Comparison of ENCODE assay signal across 8 cellular contexts in genomic region chr16:74296465-74297295, GRCh38. TPM values are rescaled to one million over a fixed set of nuclear protein-coding genes. Genes with fewer than 3 reads are reported as not detected.
DNase-seq lines count a peak whose midpoint lies in the region; ATAC-seq and TF ChIP-seq lines count a peak whose summit lies in the region.

TSS of gene PSMD7 (plus strand) at chr16:74296814. CDS start at chr16:74296915, 101 bp downstream.

- H3K4me3 ChIP-seq in AG04449 (ENCODE audit: low read depth, low read length) (peak within 1 kb of the TSS; percentile 98), WI38 (ENCODE audit: low read depth, low read length) (peak within 1 kb of the TSS; percentile 72), mammary epithelial cell (replicated peaks in 1 of 3; ENCODE audit: insufficient read depth in 1 of 3, low read depth in 2 of 3, low read length in 3 of 3) (peak within 1 kb of the TSS; percentile 71 to 91 (median 78)), iPS-20b (ENCODE audit: low read length) (peak within 1 kb of the TSS; percentile 96), skin epidermis (peak within 1 kb of the TSS; percentile 64 to 99 (median 81))

- TSS peak; percentile 41 for BruUV-seq in mammary epithelial cell (replicated peaks; lab: Mats Ljungman, UMichigan)

- H3K36me3 ChIP-seq in mammary epithelial cell (ENCODE audit: insufficient read depth, low read length) (peaks cover 22% of the 10 kb centered on the region), iPS-20b (ENCODE audit: insufficient read depth, low read depth, low read length) (peaks cover 37% of the 10 kb centered on the region)

- 3% methylated on average over 12 of the region's 71 CpGs for WGBS in mammary epithelial cell (ENCODE audit: low coverage, missing lambda C conversion rate)

- H3K9ac ChIP-seq in mammary epithelial cell (ENCODE audit: insufficient read depth, low read length) (peak within 1 kb of the TSS; percentile 94), iPS-20b (ENCODE audit: low read depth, low read length) (peak within 1 kb of the TSS; percentile 96)

- intact Hi-C loops in mammary epithelial cell (cut with micrococcal nuclease), result no loop called here

- H3K27me3 ChIP-seq in mammary epithelial cell (ENCODE audit: insufficient read depth, low read length) (no peaks in the 10 kb centered on the region), iPS-20b (ENCODE audit: insufficient read depth, low read length) (peaks cover 10% of the 10 kb centered on the region; the same call in 1 of the 2 replicates)

- peaks cover 49% of the 10 kb centered on the region for H3K79me2 ChIP-seq in mammary epithelial cell (ENCODE audit: insufficient read depth, low read length)

- H3K27ac ChIP-seq in mammary epithelial cell (ENCODE audit: insufficient read depth, low read depth, low read length) (peak within 1 kb of the TSS; percentile 77), iPS-20b (ENCODE audit: low read length) (peak within 1 kb of the TSS; percentile 95), skin epidermis (peak within 1 kb of the TSS; percentile 87 to 99 (median 95))

- ATAC-seq in GM18873 (IDR thresholded peaks at IDR 0.05; ENCODE audit: low FRiP score, unreplicated experiment) (peak; percentile 85), HG03135 (IDR thresholded peaks at IDR 0.05; ENCODE audit: unreplicated experiment) (peak; percentile 88)

- CTCF ChIA-PET in AG04449 (lab: Yijun Ruan, JAX), result interaction anchor here (0.8 to 1.4 kb wide), 4 partner anchors 10 to 21 kb away, joined by 3 to 11 read pairs (median 3); no protein-coding TSS in a partner anchor
- CTCF ChIA-PET in mammary epithelial cell (lab: Charles Lee; ENCODE audit: low non-redundant PET), result no interaction called here

- H4K20me1 ChIP-seq in mammary epithelial cell (ENCODE audit: insufficient read depth, low read length), result no peaks in the 10 kb centered on the region

- DNase-seq in AG04449 (ENCODE audit: low read depth, low spot score) (peak; percentile 17), NCI-H2227 (lab: John Stamatoyannopoulos, UW; ENCODE audit: unreplicated experiment) (peak; percentile 91), mammary epithelial cell (peak; percentile 89)

- peak within 1 kb of the TSS; percentile 90 for H3K4me2 ChIP-seq in mammary epithelial cell (ENCODE audit: insufficient read depth, low read depth, low read length)

- POLR2A ChIA-PET in AG04449 (lab: Yijun Ruan, JAX), result no interaction called here

- H2AFZ ChIP-seq in mammary epithelial cell (ENCODE audit: low read depth, low read length), result peak within 1 kb of the TSS; percentile 81

- H3K9me3 ChIP-seq in mammary epithelial cell (replicated peaks; ENCODE audit: insufficient read depth, low read length) (no peaks in the 10 kb centered on the region), iPS-20b (ENCODE audit: insufficient read depth, low read depth, low read length) (peaks cover 3% of the 10 kb centered on the region; the same call in 1 of the 2 replicates)

- no peak for TF ChIP-seq CTCF in AG04449 (IDR thresholded peaks at IDR 0.05; ENCODE audit: insufficient read depth, low read length, missing control alignments)
- TF ChIP-seq CTCF in WI38 (IDR thresholded peaks at IDR 0.05; ENCODE audit: low read depth, low read length), result no peak
- no peak for TF ChIP-seq CTCF in mammary epithelial cell (conservative IDR thresholded peaks at IDR 0.05 in 1 of 2, IDR thresholded peaks at IDR 0.05 in 1 of 2; ENCODE audit: extremely low read depth in 1 of 2, insufficient read depth in 1 of 2, low read depth in 1 of 2, low read length in 2 of 2)

- dilution Hi-C loops in mammary epithelial cell (cut with HindIII; ENCODE audit: low sequenced_read_pairs), result no loop called here

- H3K4me1 ChIP-seq in mammary epithelial cell (ENCODE audit: insufficient read depth, low read length) (peaks cover 21% of the 10 kb centered on the region), iPS-20b (ENCODE audit: insufficient read depth, low read length) (no peaks in the 10 kb centered on the region; the same call in 1 of the 2 replicates)

- in situ Hi-C loops in mammary epithelial cell (cut with MboI; ENCODE audit: low sequenced_read_pairs in 2 of 2), result loop anchor here in 1 of 2 donors (25.0 kb wide), 1 partner anchor 559 kb away; no protein-coding TSS in a partner anchor

RNA-seq across cellular contexts. Expression of gene PSMD7, which starts in this region (rescaled TPM):
- total RNA-seq in mammary epithelial cell, result 100 to 1,000 TPM in 1 of 2 donors, 10 to 100 TPM in 1; 55.0 to 100 TPM
- 125 TPM for polyA plus RNA-seq in mammary epithelial cell
- 42.1 TPM for polyA minus RNA-seq in mammary epithelial cell

Comparison
In these comparisons a context has a peak if more than half of its experiments do, and no peak if none do; other contexts are left out.
1. Peak in every context shown above with its lines: DNase-seq, ATAC-seq, H3K4me3 ChIP-seq and H3K27ac ChIP-seq.
2. DNase-seq: peak in every context shown above with its lines; median percentile 91 in NCI-H2227; 89 in mammary epithelial cell; 17 in AG04449.